8 cellular contexts compared by ENCODE assay signal in genomic region chr2:55047677-55048299, GRCh38. TPM values are rescaled to one million over a fixed set of nuclear protein-coding genes. Genes with fewer than 3 reads are reported as not detected.
A peak's percentile ranks its signal among the peaks of the same experiment; 100 is the strongest.
DNase-seq lines count a peak whose midpoint lies in the region; ATAC-seq and TF ChIP-seq lines count a peak whose summit lies in the region.

No MANE protein-coding gene starts in this region.

- H3K9me3 ChIP-seq in PC-9 (ENCODE audit: insufficient read depth, low read depth) (no peaks in the 10 kb centered on the region), upper lobe of left lung (no peaks in the 10 kb centered on the region)

- H3K4me3 Mint-ChIP-seq in activated naive CD4-positive, alpha-beta T cell treated with anti-CD3 and anti-CD28 coated beads, Interleukin-2, amount 10 ng/mL, durations not matched to agents 7 days and 5 days = peak overlapping the region; percentile 80
- peak overlapping the region; percentile 93 for H3K4me3 Mint-ChIP-seq in central memory CD8-positive, alpha-beta T cell

- TF ChIP-seq EP300 in upper lobe of left lung (IDR thresholded peaks at IDR 0.05) = no peak

- H3K4me2 ChIP-seq in PC-9 = peak overlapping the region; percentile 93

- H3K4me1 Mint-ChIP-seq in activated naive CD4-positive, alpha-beta T cell treated with anti-CD3 and anti-CD28 coated beads, Interleukin-2, amount 10 ng/mL, durations not matched to agents 7 days and 5 days = peaks cover 60% of the 10 kb centered on the region
- peaks cover 68% of the 10 kb centered on the region for H3K4me1 Mint-ChIP-seq in central memory CD8-positive, alpha-beta T cell

- H3K4me3 ChIP-seq in PC-9 (peak overlapping the region; percentile 93), upper lobe of left lung (peak overlapping the region; percentile 67 to 93 (median 87))

- BruUV-seq in PC-9 (replicated peaks; lab: Mats Ljungman, UMichigan) = no TSS peak

- TF ChIP-seq CTCF in PC-9 (conservative IDR thresholded peaks at IDR 0.05) (no peak), upper lobe of left lung (IDR thresholded peaks at IDR 0.05) (no peak)

- ATAC-seq in central memory CD8-positive, alpha-beta T cell (replicated peaks; ENCODE audit: extremely low read depth, poor library complexity, severe bottlenecking) = no peak
- ATAC-seq in upper lobe of left lung (ENCODE audit: low FRiP score in 2 of 2) (no peak), GM19351 (IDR thresholded peaks at IDR 0.05; ENCODE audit: unreplicated experiment) (no peak)

- no peaks in the 10 kb centered on the region for H3K9me3 Mint-ChIP-seq in activated naive CD4-positive, alpha-beta T cell treated with anti-CD3 and anti-CD28 coated beads, Interleukin-2, amount 10 ng/mL, durations not matched to agents 7 days and 5 days
- H3K9me3 Mint-ChIP-seq in central memory CD8-positive, alpha-beta T cell = no peaks in the 10 kb centered on the region

- H4K20me1 ChIP-seq in PC-9 (ENCODE audit: insufficient read depth) = peaks cover 60% of the 10 kb centered on the region

- TF ChIP-seq POLR2A in upper lobe of left lung (IDR thresholded peaks at IDR 0.05) = no peak

- peak; percentile 27 for DNase-seq in activated naive CD4-positive, alpha-beta T cell treated with anti-CD3 and anti-CD28 coated beads, Interleukin-2, amount 10 ng/mL, durations not matched to agents 7 days and 5 days
- no peak for DNase-seq in activated naive CD4-positive, alpha-beta T cell treated with anti-CD3 and anti-CD28 coated beads, Interleukin-2, amount 50 U/mL, for 16 hours
- peak; percentile 12 to 96 for DNase-seq in PC-9
- DNase-seq in central memory CD8-positive, alpha-beta T cell (ENCODE audit: low spot score in 2 of 2) = no peak
- DNase-seq in medulla oblongata (ENCODE audit: extremely low spot score) = peak; percentile 77
- peak in 1 of 2 donors; percentile 57 for DNase-seq in upper lobe of left lung
- DNase-seq in activated CD4-positive, alpha-beta T cell treated with anti-CD3 and anti-CD28 coated beads for 1 hour = no peak

- H3K4me1 ChIP-seq in PC-9 (replicated peaks; ENCODE audit: insufficient read depth) (peaks cover 55% of the 10 kb centered on the region), upper lobe of left lung (peaks cover 36 to 55% (median 42%) of the 10 kb centered on the region in 4 donors)

- intact Hi-C loops in PC-9 (cut with micrococcal nuclease; ENCODE audit: unreplicated experiment) = loop anchor here (5.0 kb wide), 1 partner anchor 65 kb away; no protein-coding TSS in a partner anchor

- peaks cover 86% of the 10 kb centered on the region for H3K79me2 ChIP-seq in PC-9 (ENCODE audit: low read depth)

- no peaks in the 10 kb centered on the region for H3K27me3 Mint-ChIP-seq in activated naive CD4-positive, alpha-beta T cell treated with anti-CD3 and anti-CD28 coated beads, Interleukin-2, amount 10 ng/mL, durations not matched to agents 7 days and 5 days
- H3K27me3 Mint-ChIP-seq in central memory CD8-positive, alpha-beta T cell = no peaks in the 10 kb centered on the region

- CTCF ChIA-PET in activated naive CD4-positive, alpha-beta T cell treated with anti-CD3 and anti-CD28 coated beads, Interleukin-2, amount 10 ng/mL, durations not matched to agents 7 days and 5 days (lab: Charles Lee) = interaction anchor here (0.6 to 2.9 kb wide), 12 partner anchors 10 to 148 kb away, joined by 3 to 12 read pairs (median 4); no protein-coding TSS in a partner anchor
- CTCF ChIA-PET in PC-9 (lab: Charles Lee) = interaction anchor here (0.6 to 2.5 kb wide), 9 partner anchors 16 to 148 kb away, joined by 3 to 7 read pairs (median 3); no protein-coding TSS in a partner anchor

- 11 to 15% methylated on average over 9 of the region's 9 CpGs for WGBS in upper lobe of left lung, 2 donors

- H3K27ac ChIP-seq in PC-9 = peak overlapping the region; percentile 96
- peak overlapping the region; percentile 98 to 100 (median 99) for H3K27ac ChIP-seq in upper lobe of left lung

- H3K27me3 ChIP-seq in PC-9 (ENCODE audit: insufficient read depth, low read depth) = no peaks in the 10 kb centered on the region
- no peaks in the 10 kb centered on the region for H3K27me3 ChIP-seq in upper lobe of left lung

- H3F3A ChIP-seq in PC-9 (ENCODE audit: insufficient read depth, low read depth) = peaks cover 63% of the 10 kb centered on the region

- no peaks in the 10 kb centered on the region for H3K9me2 ChIP-seq in PC-9 (ENCODE audit: insufficient read depth)

- peak overlapping the region; percentile 80 for H3K27ac Mint-ChIP-seq in activated naive CD4-positive, alpha-beta T cell treated with anti-CD3 and anti-CD28 coated beads, Interleukin-2, amount 10 ng/mL, durations not matched to agents 7 days and 5 days
- H3K27ac Mint-ChIP-seq in central memory CD8-positive, alpha-beta T cell (ENCODE audit: low read depth) = peak overlapping the region; percentile 50

- no peak overlapping the region for H2AFZ ChIP-seq in PC-9

- POLR2A ChIA-PET in PC-9 (lab: Charles Lee; ENCODE audit: unreplicated experiment) = interaction anchor here (0.6 to 0.7 kb wide), 4 partner anchors 10 to 1148 kb away, joined by 3 to 11 read pairs (median 5); no protein-coding TSS in a partner anchor

- peaks cover 6% of the 10 kb centered on the region for H3K36me3 Mint-ChIP-seq in activated naive CD4-positive, alpha-beta T cell treated with anti-CD3 and anti-CD28 coated beads, Interleukin-2, amount 10 ng/mL, durations not matched to agents 7 days and 5 days
- H3K36me3 Mint-ChIP-seq in central memory CD8-positive, alpha-beta T cell (ENCODE audit: insufficient read depth) = peaks cover 12% of the 10 kb centered on the region

- H3K36me3 ChIP-seq in PC-9 (ENCODE audit: low read depth) (peaks cover 43% of the 10 kb centered on the region), upper lobe of left lung (no peaks in the 10 kb centered on the region)

RNA-seq across cellular contexts. Expression of gene RTN4, which starts 2.5 kb away (rescaled TPM):
- total RNA-seq in PC-9 (2021) (342 and 343 TPM in 2 replicates), upper lobe of left lung (100 to 1,000 TPM; 128 to 345 (median 233) TPM)

Comparison
In these comparisons a context has a peak if more than half of its experiments do, and no peak if none do; other contexts are left out.
1. DNase-seq: peak in activated naive CD4-positive, alpha-beta T cell treated with anti-CD3 and anti-CD28 coated beads, Interleukin-2, amount 10 ng/mL, durations not matched to agents 7 days and 5 days (single experiment), PC-9 (2 of 2) and medulla oblongata (single experiment); none in activated naive CD4-positive, alpha-beta T cell treated with anti-CD3 and anti-CD28 coated beads, Interleukin-2, amount 50 U/mL, for 16 hours (single experiment), central memory CD8-positive, alpha-beta T cell (0 of 2) and activated CD4-positive, alpha-beta T cell treated with anti-CD3 and anti-CD28 coated beads for 1 hour (single experiment).